In the genomic region with DNA sequence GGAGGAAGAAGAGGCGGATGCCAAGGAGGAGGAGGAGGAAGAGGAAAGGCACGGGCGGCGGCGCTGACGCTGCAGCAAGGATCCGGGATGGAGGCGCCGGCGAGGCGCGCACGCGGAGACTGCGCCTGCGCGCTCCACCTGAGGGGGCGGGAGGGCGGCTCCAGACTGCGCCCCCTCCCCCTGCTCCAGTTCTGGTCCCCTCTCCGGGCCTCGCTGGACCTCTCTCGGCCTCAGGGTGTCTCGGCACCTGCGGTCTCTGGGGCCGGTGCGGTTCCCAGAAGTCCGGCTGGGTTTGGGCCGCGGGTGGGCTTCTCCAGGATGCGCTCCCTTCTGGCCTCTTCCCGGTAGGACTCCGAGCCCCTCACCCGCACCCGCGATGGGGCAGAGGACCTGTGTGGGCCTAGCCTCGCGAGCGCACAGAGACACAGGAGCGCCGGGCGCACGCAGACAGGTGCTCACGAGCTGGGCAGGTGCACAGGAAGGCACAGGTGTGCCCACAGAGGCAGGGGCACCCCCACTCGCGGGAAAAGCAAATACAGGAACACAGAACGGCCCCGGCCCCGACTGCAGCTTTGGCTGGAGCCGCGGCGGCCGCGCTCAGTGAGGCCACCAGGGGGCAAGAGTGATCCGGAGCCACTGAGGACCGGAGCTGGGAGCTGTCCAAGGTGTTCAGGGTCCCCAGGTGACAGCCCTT, we compare ENCODE assay signal across 8 cellular contexts. TPM values are rescaled to one million over a fixed set of nuclear protein-coding genes. Genes with fewer than 3 reads are reported as not detected.
DNase-seq lines count a peak whose midpoint lies in the region; ATAC-seq and TF ChIP-seq lines count a peak whose summit lies in the region.

A gene with protein sequence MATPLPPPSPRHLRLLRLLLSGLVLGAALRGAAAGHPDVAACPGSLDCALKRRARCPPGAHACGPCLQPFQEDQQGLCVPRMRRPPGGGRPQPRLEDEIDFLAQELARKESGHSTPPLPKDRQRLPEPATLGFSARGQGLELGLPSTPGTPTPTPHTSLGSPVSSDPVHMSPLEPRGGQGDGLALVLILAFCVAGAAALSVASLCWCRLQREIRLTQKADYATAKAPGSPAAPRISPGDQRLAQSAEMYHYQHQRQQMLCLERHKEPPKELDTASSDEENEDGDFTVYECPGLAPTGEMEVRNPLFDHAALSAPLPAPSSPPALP (minus strand): TSS at position 84 of the 694 bp plus-strand sequence. CDS start 188 bp downstream, outside the sequence.

- H3K36me3 Mint-ChIP-seq in HFFc6 (ENCODE audit: low read depth): no peaks in the 10 kb centered on the region

- H3K9me3 Mint-ChIP-seq in HFFc6: no peaks in the 10 kb centered on the region

- H3K27ac Mint-ChIP-seq in HFFc6: no peak within 1 kb of the TSS; the same call in 1 of the 2 replicates

- H3K27ac ChIP-seq in C4-2B: peak within 1 kb of the TSS; percentile 94

- H3K4me3 Mint-ChIP-seq in HFFc6: peak within 1 kb of the TSS; percentile 85

- ATAC-seq in HG03045 (IDR thresholded peaks at IDR 0.05; ENCODE audit: unreplicated experiment): no peak

- H3K27me3 Mint-ChIP-seq in HFFc6 (ENCODE audit: insufficient read depth): peaks cover 8% of the 10 kb centered on the region

- TF ChIP-seq CTCF in C4-2B (conservative IDR thresholded peaks at IDR 0.05) (peak; percentile 98), HFFc6 (IDR thresholded peaks at IDR 0.05) (peak; percentile 94)

- DNase-seq in HFFc6: peak; percentile 61
- peak; percentile 90 for DNase-seq in NCI-H774 (lab: John Stamatoyannopoulos, UW)
- DNase-seq in activated CD8-positive, alpha-beta memory T cell treated with anti-CD3 and anti-CD28 coated beads for 24 hours: peak; percentile 91
- peak; percentile 65 for DNase-seq in effector CD8-positive, alpha-beta T cell (lab: John Stamatoyannopoulos, UW)
- DNase-seq in medulla oblongata (ENCODE audit: extremely low spot score): peak; percentile 76
- DNase-seq in stimulated activated CD4-positive, alpha-beta T cell treated with anti-CD3 and anti-CD28 coated beads, TNF-alpha, amount 100 ng/mL, for 24 hours (ENCODE audit: low read depth in 3 of 3): peak; percentile 63 to 79 (median 75)

- H3K4me1 Mint-ChIP-seq in HFFc6 (ENCODE audit: low read depth): peaks cover 6% of the 10 kb centered on the region; the same call in 1 of the 2 replicates

RNA-seq across cellular contexts. Expression of the gene that starts here (rescaled TPM):
- 100 to 1,000 TPM; 112 to 197 (median 119) TPM for total RNA-seq in HFFc6 (2021; fragmentation: NEBNext Ultra II Directional; extraction: Animal tissue kit (Norgen Biotek cat#: 25700))
